ENCODE assay signal across 28 cellular contexts in genomic region chr22:41175546-41175945, GRCh38. TPM values are rescaled to one million over a fixed set of nuclear protein-coding genes. Genes with fewer than 3 reads are reported as not detected.
DNase-seq lines count a peak whose midpoint lies in the region; ATAC-seq, FAIRE-seq and TF ChIP-seq lines count a peak whose summit lies in the region.
"Had no signal": no experiment of that assay in that cellular context is flagged by ENCODE, and none has a peak within 500 bp of the region (broad histone marks: within the 10 kb centered on the region; RNA-seq: fewer than 3 reads in every experiment).

No MANE protein-coding gene starts in this region.

- peak overlapping the region; percentile 13 for H3K4me2 ChIP-seq in Loucy (ENCODE audit: low read depth, low read length, poor library complexity, severe bottlenecking)
- H3K4me2 ChIP-seq: PC-9 had no signal

- H3K9me3 ChIP-seq in right atrium auricular region = no peaks in the 10 kb centered on the region
- no peaks in the 10 kb centered on the region for H3K9me3 ChIP-seq in Loucy (ENCODE audit: insufficient read depth, low read depth, low read length)
- no peaks in the 10 kb centered on the region for H3K9me3 ChIP-seq in endodermal cell (ENCODE audit: control insufficient read depth, low read length)
- H3K9me3 ChIP-seq: body of pancreas, heart right ventricle, right lobe of liver had no signal

- no peaks in the 10 kb centered on the region for H3K27me3 Mint-ChIP-seq in endodermal cell (ENCODE audit: insufficient read depth)

- no peak overlapping the region for H2AFZ ChIP-seq in Loucy (ENCODE audit: low read length)
- H2AFZ ChIP-seq: parathyroid adenoma, PC-9 had no signal

- H3K27ac Mint-ChIP-seq in endodermal cell = peak overlapping the region; percentile 75
- H3K27ac Mint-ChIP-seq: activated T-helper 2 cell treated with anti-CD3 and anti-CD28 coated beads, Interferon-gamma antibody, Interleukin-2, Interleukin-4, amounts not matched to agents 10 μg/mL and 5 μg/mL and 100 μg/mL, durations not matched to agents 14 hours and 24 hours and 36 hours; CD14-positive monocyte had no signal

- no peaks in the 10 kb centered on the region for H3K27me3 ChIP-seq in right atrium auricular region
- H3K27me3 ChIP-seq in Loucy (ENCODE audit: insufficient read depth, low read length, poor library complexity, severe bottlenecking) = no peaks in the 10 kb centered on the region
- H3K27me3 ChIP-seq in endodermal cell (ENCODE audit: control insufficient read depth, insufficient read depth, low read length, poor library complexity, severe bottlenecking) = no peaks in the 10 kb centered on the region
- H3K27me3 ChIP-seq: body of pancreas, heart right ventricle, right lobe of liver had no signal

- 91 to 94% methylated on average over 2 of the region's 2 CpGs for WGBS in endodermal cell (ENCODE audit: insufficient coverage in 1 of 2, insufficient read length in 1 of 2), 2 experiments

- TF ChIP-seq POLR2A in GM12891 (IDR thresholded peaks at IDR 0.05; ENCODE audit: low read depth, low read length) = no peak

- intact Hi-C loops in left ventricle myocardium superior (cut with micrococcal nuclease) = no loop called here

- no peak overlapping the region for H3K4me3 ChIP-seq in right atrium auricular region
- no peak overlapping the region for H3K4me3 ChIP-seq in Loucy (ENCODE audit: low read length, poor library complexity, severe bottlenecking)
- no peak overlapping the region for H3K4me3 ChIP-seq in endodermal cell (ENCODE audit: low read length)
- H3K4me3 ChIP-seq: body of pancreas, GM12878, heart right ventricle, PC-9, right lobe of liver had no signal

- no peaks in the 10 kb centered on the region; the same call in 1 of the 2 replicates for H3F3A ChIP-seq in Loucy (ENCODE audit: low read depth)

- no peak overlapping the region for H3K4me3 Mint-ChIP-seq in endodermal cell
- H3K4me3 Mint-ChIP-seq: CD14-positive monocyte, neural crest cell had no signal

- peaks cover 83% of the 10 kb centered on the region for H3K36me3 ChIP-seq in right atrium auricular region
- peaks cover 90% of the 10 kb centered on the region for H3K36me3 ChIP-seq in Loucy (ENCODE audit: insufficient read depth, low read length)
- H3K36me3 ChIP-seq in endodermal cell (ENCODE audit: control insufficient read depth, insufficient read depth, low read length) = peaks cover 95% of the 10 kb centered on the region

- H3K4me1 ChIP-seq in right atrium auricular region = peaks cover 0 to 18% of the 10 kb centered on the region in 2 donors
- peaks cover 7% of the 10 kb centered on the region for H3K4me1 ChIP-seq in Loucy (ENCODE audit: insufficient read depth, low read length, poor library complexity, severe bottlenecking)
- no peaks in the 10 kb centered on the region for H3K4me1 ChIP-seq in endodermal cell (ENCODE audit: control insufficient read depth, insufficient read depth, low read length)
- H3K4me1 ChIP-seq: body of pancreas, parathyroid adenoma had no signal

- peaks cover 84% of the 10 kb centered on the region for H3K36me3 Mint-ChIP-seq in endodermal cell (ENCODE audit: low read depth)

- FAIRE-seq in GM12891 (lab: Jason Lieb, UNC) = no peak
- FAIRE-seq: GM12878 had no signal

- no peaks in the 10 kb centered on the region for H3K9me2 ChIP-seq in Loucy (replicated peaks; ENCODE audit: low read depth, low read length)

- peak; percentile 12 for ATAC-seq in left ventricle myocardium superior
- ATAC-seq: body of pancreas, GM12878 had no signal

- no peaks in the 10 kb centered on the region for H3K4me1 Mint-ChIP-seq in endodermal cell
- H3K4me1 Mint-ChIP-seq: neural crest cell had no signal

- DNase-seq in left ventricle myocardium superior = no peak
- no peak for DNase-seq in right atrium auricular region (ENCODE audit: low spot score)
- no peak for DNase-seq in endodermal cell
- DNase-seq in NCI-H1930 (lab: John Stamatoyannopoulos, UW) = no peak
- DNase-seq in GM12891 (ENCODE audit: insufficient read length, low spot score) = no peak
- no peak for DNase-seq in NCI-H1417 treated with DMSO at 0.1 percent for 48 hours (lab: John Stamatoyannopoulos, UW)
- DNase-seq in NCI-H446 treated with DMSO at 0.1 percent for 48 hours (lab: John Stamatoyannopoulos, UW) = no peak
- DNase-seq: activated CD4-positive, alpha-beta T cell treated with anti-CD3 and anti-CD28 coated beads, Interleukin-2, amount 50 U/mL, for 48 hours; body of pancreas; EL; foreskin fibroblast; GOT3; heart right ventricle; kidney glomerular epithelial cell; NCI-H1694; NCI-H524; PC-9; right lobe of liver; SIG-M5; stimulated activated CD4-positive, alpha-beta T cell treated with anti-CD3 and anti-CD28 coated beads, Interleukin-12 subunit alpha, Interleukin-12 subunit beta, amount 100 ng/mL, for 4 hours; stimulated activated CD4-positive, alpha-beta T cell treated with anti-CD3 and anti-CD28 coated beads, Interleukin-4, amount 100 ng/mL, for 1 hour had no signal

- H4K20me1 ChIP-seq in Loucy (ENCODE audit: insufficient read depth, low read length, poor library complexity, severe bottlenecking) = no peaks in the 10 kb centered on the region

- TF ChIP-seq CTCF in right atrium auricular region (IDR thresholded peaks at IDR 0.05) (no peak), Loucy (conservative IDR thresholded peaks at IDR 0.05; ENCODE audit: low read length) (no peak), endodermal cell (conservative IDR thresholded peaks at IDR 0.05) (no peak)

- H3K27ac ChIP-seq in right atrium auricular region = no peak overlapping the region
- H3K27ac ChIP-seq in endodermal cell (ENCODE audit: low read depth, low read length) = no peak overlapping the region
- H3K27ac ChIP-seq: body of pancreas, HL-60, parathyroid adenoma, PC-9, right lobe of liver had no signal

- no peaks in the 10 kb centered on the region for H3K9me3 Mint-ChIP-seq in endodermal cell
- H3K9me3 Mint-ChIP-seq: activated T-helper 2 cell treated with anti-CD3 and anti-CD28 coated beads, Interferon-gamma antibody, Interleukin-2, Interleukin-4, amounts not matched to agents 10 μg/mL and 5 μg/mL and 100 μg/mL, durations not matched to agents 14 hours and 24 hours and 36 hours; CD14-positive monocyte; neural crest cell had no signal

- no peaks in the 10 kb centered on the region for H3K79me2 ChIP-seq in Loucy (ENCODE audit: insufficient read depth, low read length)
- H3K79me2 ChIP-seq: parathyroid adenoma had no signal

- no peak overlapping the region for H3K9ac ChIP-seq in Loucy (ENCODE audit: low read depth, low read length, poor library complexity, severe bottlenecking)
- no peak overlapping the region for H3K9ac ChIP-seq in endodermal cell (ENCODE audit: extremely low read depth, low read length, poor library complexity, severe bottlenecking)
- H3K9ac ChIP-seq: parathyroid adenoma had no signal

TF ChIP-seq in GM12891, 5 proteins besides CTCF, POLR2A, EP300 and RAD21:
- TF ChIP-seq SPI1 (IDR thresholded peaks at IDR 0.05; ENCODE audit: low read depth, low read length) (no peak), POLR2AphosphoS5 (IDR thresholded peaks at IDR 0.05; ENCODE audit: low read depth, low read length) (no peak), TAF1 (IDR thresholded peaks at IDR 0.05; ENCODE audit: low read depth, low read length) (no peak), PAX5 (IDR thresholded peaks at IDR 0.05; ENCODE audit: insufficient read depth, low read length, severe bottlenecking) (no peak), POU2F2 (IDR thresholded peaks at IDR 0.05; ENCODE audit: low read depth, low read length) (no peak)

RNA-seq across cellular contexts. Expression of gene L3MBTL2, which starts 29.6 kb away (rescaled TPM):
- total RNA-seq in left ventricle myocardium superior (18.2 TPM), right atrium auricular region (10 to 100 TPM in 1 of 2 donors, 1 to 10 TPM in 1; 9.0 to 14.6 TPM), endodermal cell (10 to 100 TPM; 24.3 to 26.5 TPM)
- polyA plus RNA-seq in endodermal cell (2013, experiment 1 of 2) = 19.3 TPM
- polyA plus RNA-seq in endodermal cell (2013, experiment 2 of 2) = 15.4 TPM
- 17.4 TPM for polyA plus RNA-seq in GM12891 (2012; ENCODE audit: low read depth, missing spikeins)
